1 cellular context compared by ENCODE assay signal in the genomic region with DNA sequence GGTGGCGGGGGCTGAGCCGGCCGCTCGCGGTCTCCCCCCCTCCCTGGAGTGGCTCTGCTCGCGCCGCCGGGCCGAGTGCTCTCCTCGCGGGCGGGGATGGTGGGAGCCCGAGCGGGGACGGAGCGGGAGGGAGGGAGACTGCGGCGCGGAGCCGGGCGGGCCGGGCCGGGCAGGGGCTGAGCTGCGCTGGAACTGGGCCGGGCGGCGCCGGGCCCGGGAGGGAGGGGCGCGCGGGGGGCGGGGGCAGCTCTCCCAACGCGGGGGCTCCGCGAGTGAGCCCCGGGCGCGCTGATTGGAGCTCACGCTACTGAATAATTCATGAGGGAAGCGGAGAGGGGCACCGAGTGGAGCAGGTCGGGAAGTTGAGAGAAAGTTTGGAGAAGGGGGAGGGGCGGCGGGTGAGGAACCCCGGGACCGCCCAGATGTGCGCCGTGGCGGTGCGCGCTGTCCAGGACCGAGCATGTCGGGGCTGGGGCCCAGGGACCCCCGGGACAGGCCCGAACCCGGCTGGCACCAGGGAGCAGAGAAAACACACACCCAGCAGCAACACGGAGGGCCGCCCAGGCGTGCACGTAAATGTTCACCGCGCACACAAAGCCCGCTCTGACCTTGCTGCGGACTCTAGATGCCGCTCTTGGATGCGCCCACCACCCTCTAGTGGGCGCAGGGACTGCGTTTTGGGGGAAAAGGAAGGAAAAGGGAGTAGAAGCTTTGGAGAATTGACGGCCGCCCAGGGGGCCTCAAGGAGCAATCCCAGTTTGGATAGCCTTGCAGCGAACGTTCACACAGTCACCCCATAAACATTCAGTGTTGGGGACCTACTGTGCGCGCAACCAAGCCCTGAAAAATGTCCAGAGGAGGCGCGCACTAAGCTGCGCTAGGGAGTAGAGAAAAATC.
TF ChIP-seq lines count a peak whose summit lies in the region.

Gene EPHB4, minus strand, starts transcription at position 194 of the 897 bp plus-strand sequence. CDS start 493 bp downstream, outside the sequence.

TF ChIP-seq in HEK293, 187 proteins besides CTCF, POLR2A, EP300 and RAD21 (continued from another document):
- TF ChIP-seq PRDM4 (tag by site-specific recombination; IDR thresholded peaks at IDR 0.05) (no peak; the same call in 1 of the 2 replicates), ZNF324 (tag by site-specific recombination; IDR thresholded peaks at IDR 0.05) (0 out of 2 replicates have a peak, but pooled peaks have one; percentile 37), ZNF629 (tag by site-specific recombination; IDR thresholded peaks at IDR 0.05) (peak; percentile 56; the same call in 1 of the 2 replicates), ZNF660 (tag by site-specific recombination; IDR thresholded peaks at IDR 0.05) (0 out of 2 replicates have a peak, but pooled peaks have one; percentile 39), ZNF223 (tag by site-specific recombination; IDR thresholded peaks at IDR 0.05) (no peak), KLF9 (tag by site-specific recombination; IDR thresholded peaks at IDR 0.05; ENCODE audit: low read depth) (peak; percentile 54; the same call in 1 of the 2 replicates), ELK4 (IDR thresholded peaks at IDR 0.05; ENCODE audit: borderline replicate concordance, low read depth, low read length) (no peak), ZSCAN5A (tag by site-specific recombination; IDR thresholded peaks at IDR 0.05) (peak; percentile 38; the same call in 1 of the 2 replicates), ZNF341 (tag by site-specific recombination; IDR thresholded peaks at IDR 0.05; ENCODE audit: low read depth) (peak; percentile 65), ZNF366 (tag by site-specific recombination; conservative IDR thresholded peaks at IDR 0.05) (0 out of 2 replicates have a peak, but pooled peaks have one; percentile 42), ZBTB20 (tag by site-specific recombination; IDR thresholded peaks at IDR 0.05) (peak; percentile 99), MEIS1 (CRISPR knock-in tag; IDR thresholded peaks at IDR 0.05; ENCODE audit: borderline replicate concordance) (no peak)
- TF ChIP-seq, protein P1, sequence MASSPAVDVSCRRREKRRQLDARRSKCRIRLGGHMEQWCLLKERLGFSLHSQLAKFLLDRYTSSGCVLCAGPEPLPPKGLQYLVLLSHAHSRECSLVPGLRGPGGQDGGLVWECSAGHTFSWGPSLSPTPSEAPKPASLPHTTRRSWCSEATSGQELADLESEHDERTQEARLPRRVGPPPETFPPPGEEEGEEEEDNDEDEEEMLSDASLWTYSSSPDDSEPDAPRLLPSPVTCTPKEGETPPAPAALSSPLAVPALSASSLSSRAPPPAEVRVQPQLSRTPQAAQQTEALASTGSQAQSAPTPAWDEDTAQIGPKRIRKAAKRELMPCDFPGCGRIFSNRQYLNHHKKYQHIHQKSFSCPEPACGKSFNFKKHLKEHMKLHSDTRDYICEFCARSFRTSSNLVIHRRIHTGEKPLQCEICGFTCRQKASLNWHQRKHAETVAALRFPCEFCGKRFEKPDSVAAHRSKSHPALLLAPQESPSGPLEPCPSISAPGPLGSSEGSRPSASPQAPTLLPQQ (tag by site-specific recombination; IDR thresholded peaks at IDR 0.05), result peak; percentile 85
- TF ChIP-seq, protein P2, sequence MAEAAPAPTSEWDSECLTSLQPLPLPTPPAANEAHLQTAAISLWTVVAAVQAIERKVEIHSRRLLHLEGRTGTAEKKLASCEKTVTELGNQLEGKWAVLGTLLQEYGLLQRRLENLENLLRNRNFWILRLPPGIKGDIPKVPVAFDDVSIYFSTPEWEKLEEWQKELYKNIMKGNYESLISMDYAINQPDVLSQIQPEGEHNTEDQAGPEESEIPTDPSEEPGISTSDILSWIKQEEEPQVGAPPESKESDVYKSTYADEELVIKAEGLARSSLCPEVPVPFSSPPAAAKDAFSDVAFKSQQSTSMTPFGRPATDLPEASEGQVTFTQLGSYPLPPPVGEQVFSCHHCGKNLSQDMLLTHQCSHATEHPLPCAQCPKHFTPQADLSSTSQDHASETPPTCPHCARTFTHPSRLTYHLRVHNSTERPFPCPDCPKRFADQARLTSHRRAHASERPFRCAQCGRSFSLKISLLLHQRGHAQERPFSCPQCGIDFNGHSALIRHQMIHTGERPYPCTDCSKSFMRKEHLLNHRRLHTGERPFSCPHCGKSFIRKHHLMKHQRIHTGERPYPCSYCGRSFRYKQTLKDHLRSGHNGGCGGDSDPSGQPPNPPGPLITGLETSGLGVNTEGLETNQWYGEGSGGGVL (tag by site-specific recombination; IDR thresholded peaks at IDR 0.05), result no peak; the same call in 1 of the 2 replicates
- TF ChIP-seq, protein P3, sequence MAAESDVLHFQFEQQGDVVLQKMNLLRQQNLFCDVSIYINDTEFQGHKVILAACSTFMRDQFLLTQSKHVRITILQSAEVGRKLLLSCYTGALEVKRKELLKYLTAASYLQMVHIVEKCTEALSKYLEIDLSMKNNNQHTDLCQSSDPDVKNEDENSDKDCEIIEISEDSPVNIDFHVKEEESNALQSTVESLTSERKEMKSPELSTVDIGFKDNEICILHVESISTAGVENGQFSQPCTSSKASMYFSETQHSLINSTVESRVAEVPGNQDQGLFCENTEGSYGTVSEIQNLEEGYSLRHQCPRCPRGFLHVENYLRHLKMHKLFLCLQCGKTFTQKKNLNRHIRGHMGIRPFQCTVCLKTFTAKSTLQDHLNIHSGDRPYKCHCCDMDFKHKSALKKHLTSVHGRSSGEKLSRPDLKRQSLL (tag by site-specific recombination; IDR thresholded peaks at IDR 0.05), result no peak
